ENCODE assay signal across 24 cellular contexts in the genomic region with DNA sequence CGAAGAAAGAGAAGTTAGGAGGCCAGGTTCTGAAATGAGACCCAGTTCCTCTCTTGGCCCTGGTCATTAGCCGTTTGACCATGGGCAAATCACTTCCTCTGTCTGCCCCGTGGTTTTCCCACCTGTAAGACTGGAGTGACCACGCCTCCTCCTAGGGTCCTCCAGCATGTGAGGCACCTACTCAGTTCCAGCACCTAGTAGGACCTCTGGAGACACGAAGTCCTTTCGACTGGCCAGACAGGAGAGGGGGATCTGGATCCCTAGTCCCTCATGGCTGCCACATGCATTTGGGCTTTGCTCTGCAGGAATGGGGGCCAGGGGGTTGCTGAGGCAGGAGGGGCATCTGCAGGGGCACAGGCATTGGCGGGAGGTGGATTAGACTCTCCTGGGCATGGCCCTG. TPM values are rescaled to one million over a fixed set of nuclear protein-coding genes. Genes with fewer than 3 reads are reported as not detected.
DNase-seq lines count a peak whose midpoint lies in the region; ATAC-seq, FAIRE-seq and TF ChIP-seq lines count a peak whose summit lies in the region.
"Had no signal": no experiment of that assay in that cellular context is flagged by ENCODE, and none has a peak within 500 bp of the region (broad histone marks: within the 10 kb centered on the region; RNA-seq: fewer than 3 reads in every experiment).

No MANE protein-coding gene starts in this region.

- H3K9me1 ChIP-seq in K562 (ENCODE audit: control insufficient read depth, insufficient read depth, low read length), result no peaks in the 10 kb centered on the region

- H3K4me1 ChIP-seq in K562 (replicated peaks in 1 of 2; ENCODE audit: control insufficient read depth in 2 of 2, insufficient read depth in 2 of 2, low read length in 2 of 2) (no peaks in the 10 kb centered on the region; a peak in 1 of 5 replicates), kidney (ENCODE audit: control insufficient read depth in 1 of 2, insufficient read depth in 1 of 2, low read depth in 1 of 2, low read length in 2 of 2) (peaks cover 0 to 5% of the 10 kb centered on the region in 2 donors), Peyer's patch (no peaks in the 10 kb centered on the region)
- H3K4me1 ChIP-seq: BE2C had no signal

- intact Hi-C loops in K562 (cut with micrococcal nuclease), result no loop called here
- intact Hi-C loops in kidney (cut with DNase I), result no loop called here

- H3K4me3 ChIP-seq in K562 (no peak overlapping the region), kidney (ENCODE audit: low read length in 2 of 2) (no peak overlapping the region), Peyer's patch (no peak overlapping the region)
- H3K4me3 ChIP-seq: A549; BLaER1 treated with 17β-estradiol and CSF1 and Interleukin-3, amounts not matched to agents 10 nM and 100 nM; HAP-1 had no signal

- TF ChIP-seq CTCF in K562 (IDR thresholded peaks at IDR 0.05 in 2 of 3, conservative IDR thresholded peaks at IDR 0.05 in 1 of 3; ENCODE audit: insufficient read depth in 2 of 3, low read depth in 1 of 3, low read length in 3 of 3) (no peak), kidney (IDR thresholded peaks at IDR 0.05; ENCODE audit: borderline replicate concordance, extremely low read depth, insufficient read depth) (no peak), Peyer's patch (IDR thresholded peaks at IDR 0.05) (no peak)

- no peak for TF ChIP-seq EP300 in K562 (IDR thresholded peaks at IDR 0.05; ENCODE audit: low read length)

- FAIRE-seq in K562 (lab: Jason Lieb, UNC) (no peak), kidney (lab: Jason Lieb, UNC) (no peak)
- FAIRE-seq: A549, GM12891, GM18507, H54 had no signal

- POLR2A ChIA-PET in K562 (lab: Yijun Ruan, JAX), result no interaction called here

- H3K27me3 ChIP-seq in K562 (ENCODE audit: control insufficient read depth in 2 of 2, insufficient read depth in 2 of 2, low read length in 2 of 2), result peaks cover 11 to 53% of the 10 kb centered on the region in 2 experiments; a peak in 4 of 5 replicates
- H3K27me3 ChIP-seq in Peyer's patch, result no peaks in the 10 kb centered on the region
- H3K27me3 ChIP-seq: BLaER1 treated with 17β-estradiol and CSF1 and Interleukin-3, amounts not matched to agents 10 nM and 100 nM had no signal

- in situ Hi-C loops in K562 (cut with MboI), result no loop called here

- H3K79me2 ChIP-seq in K562 (ENCODE audit: control insufficient read depth, insufficient read depth, low read length), result no peaks in the 10 kb centered on the region

- no peaks in the 10 kb centered on the region; the same call in 1 of the 2 replicates for H4K20me1 ChIP-seq in K562 (replicated peaks; ENCODE audit: control insufficient read depth, insufficient read depth, low read length)
- H4K20me1 ChIP-seq: BLaER1 treated with 17β-estradiol and CSF1 and Interleukin-3, amounts not matched to agents 10 nM and 100 nM had no signal

- H3K36me3 ChIP-seq in K562 (ENCODE audit: control insufficient read depth, insufficient read depth, low read length), result no peaks in the 10 kb centered on the region
- peaks cover 14 to 16% of the 10 kb centered on the region in 2 donors for H3K36me3 ChIP-seq in kidney (ENCODE audit: control insufficient read depth in 1 of 2, insufficient read depth in 2 of 2, low read length in 2 of 2)
- no peaks in the 10 kb centered on the region for H3K36me3 ChIP-seq in Peyer's patch
- H3K36me3 ChIP-seq: BE2C; BLaER1 treated with 17β-estradiol and CSF1 and Interleukin-3, amounts not matched to agents 10 nM and 100 nM had no signal

- no peak overlapping the region for H2AFZ ChIP-seq in K562 (ENCODE audit: low read depth, low read length)

- H3K9ac ChIP-seq in K562 (ENCODE audit: insufficient read depth in 1 of 2, low read depth in 2 of 2, low read length in 2 of 2) (no peak overlapping the region), kidney (ENCODE audit: low read length in 2 of 2) (no peak overlapping the region)
- H3K9ac ChIP-seq: BLaER1 treated with 17β-estradiol and CSF1 and Interleukin-3, amounts not matched to agents 10 nM and 100 nM had no signal

- no peak for TF ChIP-seq RAD21 in K562 (CRISPR knock-in tag; conservative IDR thresholded peaks at IDR 0.05 in 1 of 2, IDR thresholded peaks at IDR 0.05 in 1 of 2)

- CTCF ChIA-PET in K562 (lab: Yijun Ruan, JAX; ENCODE audit: low intra/inter-chr PET ratio), result no interaction called here

- BruUV-seq in K562 (replicated peaks; lab: Mats Ljungman, UMichigan), result no TSS peak

- DNase-seq in CD1c-positive myeloid dendritic cell (ENCODE audit: extremely low spot score), result peak; percentile 12
- DNase-seq in K562 (ENCODE audit: extremely low read depth in 1 of 4, low spot score in 3 of 4), result no peak
- peak; percentile 23 for DNase-seq in kidney
- no peak for DNase-seq in Peyer's patch
- DNase-seq in SHP77 (lab: John Stamatoyannopoulos, UW), result no peak
- DNase-seq: 8988T; ACHN; AML-193; BE2C; Calu3; CD4-positive, alpha-beta memory T cell; COR-L47; DMS79 treated with DMSO at 0.1 percent for 48 hours; GF-D8; GOT3; HFFc6 had no signal

- no peak for ATAC-seq in K562
- no peak for ATAC-seq in GM18520 (IDR thresholded peaks at IDR 0.05; ENCODE audit: unreplicated experiment)

- no peak for TF ChIP-seq POLR2A in K562 (conservative IDR thresholded peaks at IDR 0.05)
- TF ChIP-seq POLR2A in Peyer's patch (IDR thresholded peaks at IDR 0.05), result no peak

- H3K27ac ChIP-seq in K562 (ENCODE audit: extremely low read depth, low read depth, low read length) (no peak overlapping the region), kidney (ENCODE audit: low read depth in 2 of 2, low read length in 2 of 2) (no peak overlapping the region), Peyer's patch (no peak overlapping the region)
- H3K27ac ChIP-seq: A549; BLaER1 treated with 17β-estradiol and CSF1 and Interleukin-3, amounts not matched to agents 10 nM and 100 nM had no signal

- no peak overlapping the region for H3K4me2 ChIP-seq in K562 (ENCODE audit: insufficient read depth, low read length)
- H3K4me2 ChIP-seq: A549 had no signal

- no peaks in the 10 kb centered on the region for H3K9me3 ChIP-seq in K562 (replicated peaks; ENCODE audit: control insufficient read depth, insufficient read depth, low read depth, low read length)
- no peaks in the 10 kb centered on the region for H3K9me3 ChIP-seq in kidney (ENCODE audit: control insufficient read depth in 1 of 2, low read length in 2 of 2)
- no peaks in the 10 kb centered on the region for H3K9me3 ChIP-seq in Peyer's patch
- H3K9me3 ChIP-seq: A549; BE2C; BLaER1 treated with 17β-estradiol and CSF1 and Interleukin-3, amounts not matched to agents 10 nM and 100 nM had no signal

- WGBS in K562 (ENCODE audit: insufficient coverage, low coverage, missing lambda C conversion rate), result under 1% methylated on average over 7 of the region's 7 CpGs

TF ChIP-seq in K562, 482 proteins besides CTCF, POLR2A, EP300 and RAD21:
- TF ChIP-seq ZKSCAN1 (IDR thresholded peaks at IDR 0.05; ENCODE audit: low read depth, low read length), result peak; percentile 84
- no peak for TF ChIP-seq FOXP4 (CRISPR knock-in tag; IDR thresholded peaks at IDR 0.05; ENCODE audit: borderline replicate concordance)
- TF ChIP-seq, protein P1, sequence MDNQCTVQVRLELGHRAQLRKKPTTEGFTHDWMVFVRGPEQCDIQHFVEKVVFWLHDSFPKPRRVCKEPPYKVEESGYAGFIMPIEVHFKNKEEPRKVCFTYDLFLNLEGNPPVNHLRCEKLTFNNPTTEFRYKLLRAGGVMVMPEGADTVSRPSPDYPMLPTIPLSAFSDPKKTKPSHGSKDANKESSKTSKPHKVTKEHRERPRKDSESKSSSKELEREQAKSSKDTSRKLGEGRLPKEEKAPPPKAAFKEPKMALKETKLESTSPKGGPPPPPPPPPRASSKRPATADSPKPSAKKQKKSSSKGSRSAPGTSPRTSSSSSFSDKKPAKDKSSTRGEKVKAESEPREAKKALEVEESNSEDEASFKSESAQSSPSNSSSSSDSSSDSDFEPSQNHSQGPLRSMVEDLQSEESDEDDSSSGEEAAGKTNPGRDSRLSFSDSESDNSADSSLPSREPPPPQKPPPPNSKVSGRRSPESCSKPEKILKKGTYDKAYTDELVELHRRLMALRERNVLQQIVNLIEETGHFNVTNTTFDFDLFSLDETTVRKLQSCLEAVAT (IDR thresholded peaks at IDR 0.05), result no peak
- no peak for TF ChIP-seq RAD51 (IDR thresholded peaks at IDR 0.05; ENCODE audit: borderline replicate concordance, low read depth)

RNA-seq across cellular contexts. Expression of gene TRPV4, which starts 16.3 kb away (rescaled TPM):
- 1.1 TPM in 1 of 2 replicates, not detected in the other for total RNA-seq in K562 (2011; cell fraction: chromatin; rRNA removed; ENCODE audit: low replicate concordance)
- 0.39 and 0.50 TPM in 2 replicates for total RNA-seq in K562 (2011; cell fraction: nucleolus; rRNA removed)
- not detected in 2 replicates for total RNA-seq in K562 (2011; cell fraction: nucleoplasm; rRNA removed)
- not detected in 2 replicates for total RNA-seq in K562 (2014; rRNA removed)
- not detected in 2 replicates for total RNA-seq in K562 (2014; rRNA removed; fragmentation: Illumina TruSeq; extraction: Trizol)
- total RNA-seq in K562 (2015; rRNA removed; fragmentation: Illumina TruSeq; extraction: Trizol), result not detected in 2 replicates
- total RNA-seq in K562 (2021), result not detected in 2 replicates
- polyA plus RNA-seq in K562 (2011; rRNA removed), result 0.13 and 0.47 TPM in 2 replicates
- 0.33 and 0.47 TPM in 2 replicates for polyA plus RNA-seq in K562 (2011; cell fraction: cytosol; rRNA removed)
- 0.34 and 0.72 TPM in 2 replicates for polyA plus RNA-seq in K562 (2011; cell fraction: nucleus; rRNA removed)
- polyA plus RNA-seq in K562 (2012), result 0.03 TPM in 1 of 2 replicates, not detected in the other
- polyA plus RNA-seq in K562 (2014; fragmentation: Illumina TruSeq; extraction: Trizol), result not detected in 2 replicates
- polyA plus RNA-seq in K562 (2014; fragmentation: Nextera tagmentation; extraction: Ambion mirVana), result not detected
- polyA plus RNA-seq in K562 (2014; rRNA removed), result 0.03 TPM in 1 of 2 replicates, not detected in the other
- polyA minus RNA-seq in K562 (2011; rRNA and poly(A)+ RNA removed), result 0.39 TPM in 1 of 2 replicates, not detected in the other
- polyA minus RNA-seq in K562 (2011; cell fraction: cytosol; rRNA and poly(A)+ RNA removed), result not detected in 2 replicates
- 0.40 and 1.7 TPM in 2 replicates for polyA minus RNA-seq in K562 (2011; cell fraction: nucleus; rRNA and poly(A)+ RNA removed)
- total RNA-seq in kidney, result 6.0 TPM
- 24.5 TPM for polyA plus RNA-seq in kidney (ENCODE audit: insufficient read depth, low read depth, low replicate concordance)
- total RNA-seq in Peyer's patch, result under 1 TPM in 2 of 4 donors, not detected in 2; 0.27 to 0.57 TPM
- total RNA-seq: G401 had no signal
- polyA plus RNA-seq: CD4-positive, alpha-beta memory T cell had no signal

Comparison
In these comparisons a context has a peak if more than half of its experiments do, and no peak if none do; other contexts are left out.
1. DNase-seq: peak in CD1c-positive myeloid dendritic cell (single experiment) and kidney (single experiment); none in K562 (0 of 4), Peyer's patch (0 of 3) and SHP77 (0 of 2).